24 cellular contexts compared by ENCODE assay signal in the genomic region with DNA sequence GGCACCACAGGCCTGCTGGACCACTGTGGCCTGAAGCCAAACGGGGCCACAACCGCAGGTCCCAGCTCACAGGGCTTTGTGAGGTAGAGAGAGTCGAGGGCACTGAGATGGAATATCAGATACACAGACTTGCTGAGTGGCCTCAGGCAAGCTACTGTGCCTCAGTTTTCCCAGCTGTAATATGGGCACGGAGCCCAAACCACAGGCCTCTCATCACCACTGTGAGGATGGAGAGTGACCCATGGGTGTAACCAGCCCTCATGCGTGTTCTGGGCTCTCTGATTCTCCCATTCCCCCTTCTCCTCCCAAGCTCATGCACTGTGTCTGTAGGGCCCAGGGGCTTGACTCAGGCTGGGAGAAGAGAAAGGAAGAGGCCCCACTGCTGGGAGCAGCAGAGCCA. TPM values are rescaled to one million over a fixed set of nuclear protein-coding genes. Genes with fewer than 3 reads are reported as not detected.
"Had no signal": no experiment of that assay in that cellular context is flagged by ENCODE, and none has a peak within 500 bp of the region (broad histone marks: within the 10 kb centered on the region; RNA-seq: fewer than 3 reads in every experiment).

No MANE protein-coding gene starts in this region.

- H3K27me3 Mint-ChIP-seq: activated CD4-positive, alpha-beta memory T cell treated with anti-CD3 and anti-CD28 coated beads for 36 hours; central memory CD8-positive, alpha-beta T cell; stimulated activated naive CD8-positive, alpha-beta T cell treated with anti-CD3 and anti-CD28 coated beads, Interleukin-15, Interleukin-2, amounts not matched to agents 100 ng/mL and 50 ng/mL, for 24 hours had no signal

- H3K4me3 Mint-ChIP-seq: activated CD4-positive, alpha-beta memory T cell treated with anti-CD3 and anti-CD28 coated beads for 36 hours; activated naive CD4-positive, alpha-beta T cell treated with anti-CD3 and anti-CD28 coated beads for 36 hours; activated T-helper 1 cell treated with anti-CD3 and anti-CD28 coated beads, Interleukin-12 subunit alpha, Interleukin-12 subunit beta, Interleukin-2, Interleukin-4 antibody, amounts not matched to agents 30 ng/mL and 10 ng/mL and 1 ng/mL, durations not matched to agents 14 hours and 24 hours and 36 hours; central memory CD8-positive, alpha-beta T cell; mesothelial cell of epicardium; nephron; stimulated activated naive CD8-positive, alpha-beta T cell treated with anti-CD3 and anti-CD28 coated beads, Interleukin-15, Interleukin-2, amounts not matched to agents 100 ng/mL and 50 ng/mL, for 24 hours; T-helper 2 cell treated with Interferon-gamma antibody and Interleukin-4, amounts not matched to agents 5 μg/mL and 100 μg/mL, for 36 hours; WTC11 had no signal

- H3K27ac Mint-ChIP-seq: activated CD4-positive, alpha-beta memory T cell treated with anti-CD3 and anti-CD28 coated beads for 36 hours; activated naive CD4-positive, alpha-beta T cell treated with anti-CD3 and anti-CD28 coated beads for 36 hours; activated T-helper 1 cell treated with anti-CD3 and anti-CD28 coated beads, Interleukin-12 subunit alpha, Interleukin-12 subunit beta, Interleukin-2, Interleukin-4 antibody, amounts not matched to agents 30 ng/mL and 10 ng/mL and 1 ng/mL, durations not matched to agents 14 hours and 24 hours and 36 hours; mesothelial cell of epicardium; nephron; progenitor cell of endocrine pancreas; stimulated activated naive CD8-positive, alpha-beta T cell treated with anti-CD3 and anti-CD28 coated beads, Interleukin-15, Interleukin-2, amounts not matched to agents 100 ng/mL and 50 ng/mL, for 24 hours; T-helper 2 cell treated with Interferon-gamma antibody and Interleukin-4, amounts not matched to agents 5 μg/mL and 100 μg/mL, for 36 hours; WTC11 had no signal

- H3K36me3 Mint-ChIP-seq: mesothelial cell of epicardium had no signal

- H3K36me3 ChIP-seq: uterus had no signal

- H3K4me1 ChIP-seq: uterus had no signal

- H3K27me3 ChIP-seq: ascending aorta, tibial nerve, uterus had no signal

- ATAC-seq: WTC11 had no signal

- H3K4me3 ChIP-seq: ascending aorta, lung, tibial nerve, uterus had no signal

- H3K9me3 Mint-ChIP-seq: activated CD4-positive, alpha-beta memory T cell treated with anti-CD3 and anti-CD28 coated beads for 36 hours; activated naive CD4-positive, alpha-beta T cell treated with anti-CD3 and anti-CD28 coated beads for 36 hours; activated T-helper 1 cell treated with anti-CD3 and anti-CD28 coated beads, Interleukin-12 subunit alpha, Interleukin-12 subunit beta, Interleukin-2, Interleukin-4 antibody, amounts not matched to agents 30 ng/mL and 10 ng/mL and 1 ng/mL, durations not matched to agents 14 hours and 24 hours and 36 hours; central memory CD8-positive, alpha-beta T cell; mesothelial cell of epicardium; nephron; stimulated activated naive CD8-positive, alpha-beta T cell treated with anti-CD3 and anti-CD28 coated beads, Interleukin-15, Interleukin-2, amounts not matched to agents 100 ng/mL and 50 ng/mL, for 24 hours; T-helper 2 cell treated with Interferon-gamma antibody and Interleukin-4, amounts not matched to agents 5 μg/mL and 100 μg/mL, for 36 hours; WTC11 had no signal

- H3K9me3 ChIP-seq: ascending aorta, tibial nerve, uterus had no signal

- DNase-seq: activated CD4-positive, alpha-beta memory T cell treated with anti-CD3 and anti-CD28 coated beads for 36 hours; activated CD4-positive, alpha-beta T cell treated with anti-CD3 and anti-CD28 coated beads for 4 hours; activated naive CD4-positive, alpha-beta T cell treated with anti-CD3 and anti-CD28 coated beads for 36 hours; activated T-cell treated with anti-CD3 and anti-CD28 coated beads for 4 hours; cortex of kidney; erythroblast; foreskin melanocyte; hypothalamus; islet precursor cell; occipital lobe; stimulated activated CD4-positive, alpha-beta T cell treated with anti-CD3 and anti-CD28 coated beads, Interleukin-12 subunit alpha, Interleukin-12 subunit beta, amount 100 ng/mL, for 4 hours; stimulated activated CD4-positive, alpha-beta T cell treated with anti-CD3 and anti-CD28 coated beads, Interleukin-1b, Interleukin-23, amount 100 ng/mL, for 48 hours; uterus had no signal

- H3K27ac ChIP-seq: ascending aorta, tibial nerve, uterus had no signal

RNA-seq across cellular contexts. Expression of gene ALDH3B1, which starts 10.4 kb away (rescaled TPM):
- total RNA-seq: activated CD4-positive, alpha-beta memory T cell treated with anti-CD3 and anti-CD28 coated beads for 36 hours; activated naive CD4-positive, alpha-beta T cell treated with anti-CD3 and anti-CD28 coated beads for 36 hours; activated T-helper 1 cell treated with anti-CD3 and anti-CD28 coated beads, Interleukin-12 subunit alpha, Interleukin-12 subunit beta, Interleukin-2, Interleukin-4 antibody, amounts not matched to agents 30 ng/mL and 10 ng/mL and 1 ng/mL, durations not matched to agents 14 hours and 24 hours and 36 hours; progenitor cell of endocrine pancreas had no signal
